ENCODE assay signal across 9 cellular contexts in the genomic region with DNA sequence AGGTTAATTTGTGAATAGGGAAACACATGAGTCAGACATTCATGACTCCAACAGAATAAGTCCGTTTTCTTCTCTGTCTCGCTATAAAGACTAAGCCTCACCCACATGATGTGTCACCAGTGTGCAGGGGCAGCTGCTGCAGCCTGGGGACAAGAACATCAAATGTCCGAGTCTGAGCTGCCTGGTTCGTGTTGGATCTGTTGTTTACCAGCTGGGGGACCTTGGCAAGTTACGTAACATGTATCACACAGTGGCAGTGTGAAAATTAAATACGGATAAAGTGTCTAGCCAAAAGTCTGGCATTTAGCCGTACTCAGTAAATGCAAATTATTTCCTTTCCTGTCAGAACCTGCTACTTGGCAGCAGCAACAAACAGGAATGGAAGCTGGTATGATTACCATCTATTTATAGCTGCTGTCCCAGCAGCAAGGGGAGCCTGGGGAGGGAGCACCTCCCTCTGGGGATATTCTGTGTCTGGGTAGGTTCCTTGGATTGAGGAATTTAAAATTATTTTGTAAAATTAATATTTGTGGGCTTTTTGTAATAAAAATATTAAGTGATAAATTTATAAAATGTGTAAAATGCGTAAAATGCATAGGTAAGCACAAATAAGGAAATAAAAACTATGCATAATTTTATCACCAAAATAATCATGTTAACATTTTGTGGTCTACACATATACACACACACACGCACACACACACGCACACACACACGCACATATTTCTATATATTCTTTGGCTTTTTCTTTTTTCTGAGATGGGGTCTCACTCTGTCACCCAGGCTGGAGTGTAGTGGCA. TPM values are rescaled to one million over a fixed set of nuclear protein-coding genes. Genes with fewer than 3 reads are reported as not detected.
DNase-seq lines count a peak whose midpoint lies in the region; ATAC-seq, FAIRE-seq and TF ChIP-seq lines count a peak whose summit lies in the region.
"Had no signal": no experiment of that assay in that cellular context is flagged by ENCODE, and none has a peak within 500 bp of the region (broad histone marks: within the 10 kb centered on the region; RNA-seq: fewer than 3 reads in every experiment).

No MANE protein-coding gene starts in this region.

- DNase-seq in GM12892 (ENCODE audit: insufficient read length) (no peak), SHP77 (lab: John Stamatoyannopoulos, UW) (peak; percentile 4 to 17), foreskin melanocyte (peak; percentile 60), psoas muscle (peak; percentile 21 to 76), NAMALWA (ENCODE audit: low spot score) (no peak), T-helper 2 cell (no peak), HK-2 (ENCODE audit: unreplicated experiment) (no peak)
- DNase-seq in activated naive CD4-positive, alpha-beta T cell treated with anti-CD3 and anti-CD28 coated beads for 36 hours, result no peak

- WGBS in psoas muscle, 3 donors, result 30 to 33% (median 32%) methylated on average over 11 of the region's 11 CpGs

- H3K4me1 Mint-ChIP-seq in activated naive CD4-positive, alpha-beta T cell treated with anti-CD3 and anti-CD28 coated beads for 36 hours (ENCODE audit: low read depth), result peaks cover 4% of the 10 kb centered on the region

- H3K9me3 ChIP-seq in psoas muscle, result no peaks in the 10 kb centered on the region

- ATAC-seq in psoas muscle, result peak; percentile 58 to 81 (median 74)

- peaks cover 10% of the 10 kb centered on the region for H3K4me1 ChIP-seq in psoas muscle

- H3K9me3 Mint-ChIP-seq in activated naive CD4-positive, alpha-beta T cell treated with anti-CD3 and anti-CD28 coated beads for 36 hours, result no peaks in the 10 kb centered on the region

- peak; percentile 4 for TF ChIP-seq CTCF in psoas muscle (IDR thresholded peaks at IDR 0.05)

- peak overlapping the region; percentile 84 for H3K27ac ChIP-seq in psoas muscle

- H3K27me3 Mint-ChIP-seq in activated naive CD4-positive, alpha-beta T cell treated with anti-CD3 and anti-CD28 coated beads for 36 hours (ENCODE audit: low read depth), result peaks cover 3% of the 10 kb centered on the region

- no peaks in the 10 kb centered on the region for H3K27me3 ChIP-seq in psoas muscle (ENCODE audit: insufficient read depth in 3 of 3, low read length in 2 of 3)

- H3K36me3 ChIP-seq in psoas muscle (ENCODE audit: insufficient read depth in 1 of 2, low read depth in 1 of 2), result no peaks in the 10 kb centered on the region

- peak; percentile 21 for FAIRE-seq in GM12892 (lab: Jason Lieb, UNC)
- FAIRE-seq: GM18507 had no signal

- peaks cover 2% of the 10 kb centered on the region for H3K36me3 Mint-ChIP-seq in activated naive CD4-positive, alpha-beta T cell treated with anti-CD3 and anti-CD28 coated beads for 36 hours (ENCODE audit: low read depth)

- intact Hi-C loops in psoas muscle (cut with DNase I), result no loop called here
- intact Hi-C loops in activated naive CD4-positive, alpha-beta T cell treated with anti-CD3 and anti-CD28 coated beads for 36 hours (cut with micrococcal nuclease), result loop anchor here (10.0 kb wide), 2 partner anchors 626 to 1694 kb away; partner anchors contain the start of genes C11orf71, RBM7, SDHD and TIMM8B

- no peak overlapping the region for H3K4me3 Mint-ChIP-seq in activated naive CD4-positive, alpha-beta T cell treated with anti-CD3 and anti-CD28 coated beads for 36 hours

- CTCF ChIA-PET in activated naive CD4-positive, alpha-beta T cell treated with anti-CD3 and anti-CD28 coated beads for 36 hours (lab: Charles Lee), result no interaction called here

- TF ChIP-seq POLR2A in GM12892 (IDR thresholded peaks at IDR 0.05; ENCODE audit: low read depth, low read length), result no peak

- peak overlapping the region; percentile 18 for H3K4me3 ChIP-seq in psoas muscle

- H3K27ac Mint-ChIP-seq in activated naive CD4-positive, alpha-beta T cell treated with anti-CD3 and anti-CD28 coated beads for 36 hours, result no peak overlapping the region

RNA-seq across cellular contexts. Expression of gene CLDN25, which starts 1.3 kb away (rescaled TPM):
- polyA plus RNA-seq in GM12892 (2012; ENCODE audit: missing spikeins), result not detected
- not detected for total RNA-seq in psoas muscle
- polyA plus RNA-seq in psoas muscle, result not detected
- not detected for total RNA-seq in activated naive CD4-positive, alpha-beta T cell treated with anti-CD3 and anti-CD28 coated beads for 36 hours

RNA-seq across cellular contexts. Expression of gene ZW10, which starts 4.8 kb away (rescaled TPM):
- 12.1 TPM for polyA plus RNA-seq in GM12892 (2012; ENCODE audit: missing spikeins)
- total RNA-seq in psoas muscle, result 10 to 100 TPM; 10.8 to 17.5 (median 16.7) TPM
- 10 to 100 TPM; 11.7 to 26.6 (median 13.2) TPM for polyA plus RNA-seq in psoas muscle
- 10 to 100 TPM; 10.7 to 11.6 TPM for total RNA-seq in activated naive CD4-positive, alpha-beta T cell treated with anti-CD3 and anti-CD28 coated beads for 36 hours

Comparison
In these comparisons a context has a peak if more than half of its experiments do, and no peak if none do; other contexts are left out.
1. DNase-seq: peak in SHP77 (2 of 2), foreskin melanocyte (single experiment) and psoas muscle (2 of 2); none in GM12892 (single experiment), NAMALWA (single experiment), T-helper 2 cell (0 of 5), activated naive CD4-positive, alpha-beta T cell treated with anti-CD3 and anti-CD28 coated beads for 36 hours (single experiment) and HK-2 (single experiment).